7 cellular contexts compared by ENCODE assay signal in the genomic region with DNA sequence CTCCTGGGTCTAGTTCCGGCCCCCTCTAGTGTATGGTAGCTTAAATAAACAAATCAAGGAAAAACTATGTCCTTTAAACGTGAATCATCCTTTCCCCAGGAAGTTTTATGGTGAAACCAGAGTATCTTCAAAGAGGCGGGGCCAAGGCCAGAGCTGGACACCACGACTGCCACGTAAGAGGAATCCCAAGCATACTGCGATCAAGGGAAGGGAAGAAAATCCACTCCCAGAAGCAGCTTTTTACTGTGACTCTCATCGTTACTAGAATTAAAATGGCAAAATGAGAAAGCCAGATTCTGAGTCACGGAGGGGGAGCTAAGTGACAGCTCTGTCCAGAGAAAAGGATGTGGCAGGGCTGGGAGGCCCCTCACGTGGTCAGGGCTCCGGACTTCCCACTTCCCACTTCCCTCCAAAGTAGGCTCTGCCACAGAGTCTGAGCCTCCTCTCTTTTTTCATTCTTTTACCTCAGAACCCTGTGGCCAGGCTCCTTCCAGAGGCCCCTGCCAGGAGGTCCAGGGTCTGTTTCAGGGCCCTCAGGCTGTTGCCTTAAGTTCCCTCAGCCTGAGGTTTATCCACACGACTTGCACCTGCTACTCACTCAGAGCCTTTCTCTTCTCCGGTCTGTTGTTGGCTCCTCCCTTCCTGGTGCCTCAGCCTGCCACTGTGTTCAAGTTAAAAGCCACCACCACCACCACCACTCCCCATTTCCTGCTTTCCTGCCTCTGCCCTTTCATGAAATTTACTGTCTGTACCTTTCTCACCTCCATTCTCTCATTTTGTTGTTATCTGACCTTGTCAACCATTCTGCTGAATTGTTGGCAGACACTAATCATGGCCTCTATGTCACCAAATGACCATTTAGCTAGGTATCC. TPM values are rescaled to one million over a fixed set of nuclear protein-coding genes. Genes with fewer than 3 reads are reported as not detected.
A peak's percentile ranks its signal among the peaks of the same experiment; 100 is the strongest.
DNase-seq lines count a peak whose midpoint lies in the region; ATAC-seq, FAIRE-seq and TF ChIP-seq lines count a peak whose summit lies in the region.

No MANE protein-coding gene starts in this region.

- FAIRE-seq in GM18507 (lab: Jason Lieb, UNC): peak; percentile 60

- intact Hi-C loops in activated CD8-positive, alpha-beta T cell treated with anti-CD3 and anti-CD28 coated beads for 36 hours (cut with micrococcal nuclease): loop anchor here (5.0 kb wide), 1 partner anchor 177 kb away; a partner anchor contains a TSS

- H3K36me3 Mint-ChIP-seq in activated CD8-positive, alpha-beta T cell treated with anti-CD3 and anti-CD28 coated beads for 36 hours (ENCODE audit: low read depth): no peaks in the 10 kb centered on the region
- no peaks in the 10 kb centered on the region for H3K36me3 Mint-ChIP-seq in neural crest cell (ENCODE audit: low read depth)

- no peaks in the 10 kb centered on the region for H3K27me3 ChIP-seq in esophagus (ENCODE audit: control insufficient read depth in 1 of 2, insufficient read depth in 2 of 2, low read length in 2 of 2)

- H3K4me3 Mint-ChIP-seq in activated CD8-positive, alpha-beta T cell treated with anti-CD3 and anti-CD28 coated beads for 36 hours: peak overlapping the region; percentile 87
- peak overlapping the region; percentile 77 for H3K4me3 Mint-ChIP-seq in neural crest cell

- CTCF ChIA-PET in activated CD8-positive, alpha-beta T cell treated with anti-CD3 and anti-CD28 coated beads for 36 hours (lab: Charles Lee): interaction anchor here (1.2 to 8.3 kb wide), 9 partner anchors 8 to 177 kb away, joined by 3 to 94 read pairs (median 14); a partner anchor contains a TSS

- H3K27ac ChIP-seq in esophagus (ENCODE audit: low read depth in 2 of 2, low read length in 1 of 2): peak overlapping the region; percentile 82 to 87

- no peaks in the 10 kb centered on the region for H3K27me3 Mint-ChIP-seq in activated CD8-positive, alpha-beta T cell treated with anti-CD3 and anti-CD28 coated beads for 36 hours
- H3K27me3 Mint-ChIP-seq in neural crest cell (ENCODE audit: low read depth): no peaks in the 10 kb centered on the region

- no peak for TF ChIP-seq CTCF in activated CD8-positive, alpha-beta T cell treated with anti-CD3 and anti-CD28 coated beads for 36 hours (IDR thresholded peaks at IDR 0.05)
- TF ChIP-seq CTCF in neural crest cell (conservative IDR thresholded peaks at IDR 0.05): no peak

- no peaks in the 10 kb centered on the region for H3K9me3 Mint-ChIP-seq in activated CD8-positive, alpha-beta T cell treated with anti-CD3 and anti-CD28 coated beads for 36 hours
- no peaks in the 10 kb centered on the region for H3K9me3 Mint-ChIP-seq in neural crest cell

- 34 to 45% methylated on average over 12 of the region's 12 CpGs for WGBS in esophagus, 2 donors

- no peaks in the 10 kb centered on the region for H3K9me3 ChIP-seq in esophagus (ENCODE audit: control insufficient read depth in 2 of 2, insufficient read depth in 1 of 2, low read depth in 1 of 2, low read length in 1 of 2)

- peaks cover 37% of the 10 kb centered on the region for H3K4me1 Mint-ChIP-seq in activated CD8-positive, alpha-beta T cell treated with anti-CD3 and anti-CD28 coated beads for 36 hours (ENCODE audit: low read depth)
- peaks cover 34% of the 10 kb centered on the region for H3K4me1 Mint-ChIP-seq in neural crest cell

- peak; percentile 42 for ATAC-seq in HG02588 (IDR thresholded peaks at IDR 0.05; ENCODE audit: unreplicated experiment)
- peak; percentile 75 for ATAC-seq in activated CD8-positive, alpha-beta T cell treated with anti-CD3 and anti-CD28 coated beads for 36 hours

- no peaks in the 10 kb centered on the region for H3K36me3 ChIP-seq in esophagus (ENCODE audit: control insufficient read depth in 2 of 2, insufficient read depth in 2 of 2, low read length in 1 of 2)

- H3K4me3 ChIP-seq in esophagus (ENCODE audit: low read depth in 1 of 2, low read length in 2 of 2): no peak overlapping the region

- POLR2A ChIA-PET in activated CD8-positive, alpha-beta T cell treated with anti-CD3 and anti-CD28 coated beads for 36 hours (lab: Charles Lee): interaction anchor here (0.8 to 8.8 kb wide), 9 partner anchors 8 to 42 kb away, joined by 3 to 102 read pairs (median 4); no protein-coding TSS in a partner anchor

- no peak for DNase-seq in GM18507 (ENCODE audit: extremely low spot score, insufficient read length, low read depth)
- peak; percentile 23 for DNase-seq in NCI-H146 treated with DMSO at 0.1 percent for 48 hours (lab: John Stamatoyannopoulos, UW; ENCODE audit: unreplicated experiment)
- peak; percentile 83 for DNase-seq in activated CD8-positive, alpha-beta T cell treated with anti-CD3 and anti-CD28 coated beads for 36 hours
- DNase-seq in neural crest cell (ENCODE audit: low read depth, low spot score): no peak
- DNase-seq in DMS79 treated with DMSO at 0.1 percent for 48 hours (lab: John Stamatoyannopoulos, UW): no peak

- peak overlapping the region; percentile 93 for H3K27ac Mint-ChIP-seq in activated CD8-positive, alpha-beta T cell treated with anti-CD3 and anti-CD28 coated beads for 36 hours
- H3K27ac Mint-ChIP-seq in neural crest cell (ENCODE audit: unreplicated experiment): no peak overlapping the region

- H3K4me1 ChIP-seq in esophagus (ENCODE audit: control insufficient read depth in 2 of 2, insufficient read depth in 2 of 2, low read length in 1 of 2): peaks cover 2% of the 10 kb centered on the region in 2 donors

RNA-seq across cellular contexts. Expression of a gene that starts 1.4 kb away (rescaled TPM):
- 10 to 100 TPM; 28.4 to 32.6 TPM for total RNA-seq in activated CD8-positive, alpha-beta T cell treated with anti-CD3 and anti-CD28 coated beads for 36 hours
- polyA plus RNA-seq in esophagus: 10 to 100 TPM in 1 of 2 donors, 1 to 10 TPM in 1; 5.6 to 11.1 TPM
- 10.3 and 10.4 TPM in 2 replicates for total RNA-seq in neural crest cell

Comparison
In these comparisons a context has a peak if more than half of its experiments do, and no peak if none do; other contexts are left out.
1. DNase-seq: peak in NCI-H146 treated with DMSO at 0.1 percent for 48 hours (single experiment) and activated CD8-positive, alpha-beta T cell treated with anti-CD3 and anti-CD28 coated beads for 36 hours (single experiment); none in GM18507 (single experiment), neural crest cell (single experiment) and DMS79 treated with DMSO at 0.1 percent for 48 hours (single experiment).